In genomic region chrX:16719334-16720084, GRCh38 we compare ENCODE assay signal across 8 cellular contexts.
DNase-seq lines count a peak whose midpoint lies in the region; ATAC-seq lines count a peak whose summit lies in the region.

Gene SYAP1 (plus strand): TSS chrX:16719612. CDS start chrX:16719725, 113 bp downstream.

- H3K4me2 ChIP-seq in BLaER1: peak within 1 kb of the TSS; percentile 82

- peak within 1 kb of the TSS; percentile 87 for H3K27ac ChIP-seq in BLaER1

- no peaks in the 10 kb centered on the region for H3K36me3 ChIP-seq in BLaER1

- H3K4me3 ChIP-seq in BLaER1: peak within 1 kb of the TSS; percentile 72

- H3K9ac ChIP-seq in BLaER1: peak within 1 kb of the TSS; percentile 81

- H4K20me1 ChIP-seq in BLaER1: peaks cover 41% of the 10 kb centered on the region

- peaks cover 16% of the 10 kb centered on the region; the same call in 1 of the 2 replicates for H3K4me1 ChIP-seq in BLaER1

- H3K27me3 ChIP-seq in BLaER1: peaks cover 54% of the 10 kb centered on the region

- DNase-seq in NCI-H748 (lab: John Stamatoyannopoulos, UW; ENCODE audit: unreplicated experiment): peak; percentile 97
- peak; percentile 88 for DNase-seq in activated CD4-positive, alpha-beta T cell treated with anti-CD3 and anti-CD28 coated beads, Interleukin-2, amount 50 U/mL, for 1 hour
- peak; percentile 7 for DNase-seq in cortex of kidney (lab: John Stamatoyannopoulos, UW)
- DNase-seq in left kidney (ENCODE audit: low read depth, low spot score): peak; percentile 98
- peak; percentile 90 to 93 for DNase-seq in stimulated activated CD4-positive, alpha-beta T cell treated with anti-CD3 and anti-CD28 coated beads, Interleukin-2, amount 100 ng/mL, for 24 hours

- peak; percentile 99 for ATAC-seq in GM19351 (IDR thresholded peaks at IDR 0.05; ENCODE audit: unreplicated experiment)
- peak; percentile 96 for ATAC-seq in HG03521 (IDR thresholded peaks at IDR 0.05; ENCODE audit: unreplicated experiment)

- H3K9me3 ChIP-seq in BLaER1: no peaks in the 10 kb centered on the region

Comparison
In these comparisons a context has a peak if more than half of its experiments do, and no peak if none do; other contexts are left out.
1. Peak in every context shown above with its lines: DNase-seq, ATAC-seq, H3K4me3 ChIP-seq and H3K27ac ChIP-seq.
2. DNase-seq: peak in every context shown above with its lines; median percentile 98 in left kidney; 97 in NCI-H748; 92 in stimulated activated CD4-positive, alpha-beta T cell treated with anti-CD3 and anti-CD28 coated beads, Interleukin-2, amount 100 ng/mL, for 24 hours; 88 in activated CD4-positive, alpha-beta T cell treated with anti-CD3 and anti-CD28 coated beads, Interleukin-2, amount 50 U/mL, for 1 hour; 7 in cortex of kidney.